In genomic region chr21:33825898-33826297, GRCh38 we compare ENCODE assay signal across 17 cellular contexts.
DNase-seq lines count a peak whose midpoint lies in the region; ATAC-seq and TF ChIP-seq lines count a peak whose summit lies in the region.
"Had no signal": no experiment of that assay in that cellular context is flagged by ENCODE, and none has a peak within 500 bp of the region (broad histone marks: within the 10 kb centered on the region; RNA-seq: fewer than 3 reads in every experiment).

No MANE protein-coding gene starts in this region.

- TF ChIP-seq CTCF in retinal pigment epithelial cell (conservative IDR thresholded peaks at IDR 0.05; ENCODE audit: low read depth, low read length) (no peak), BE2C (IDR thresholded peaks at IDR 0.05; ENCODE audit: low read depth, low read length) (no peak)

- H3K9ac ChIP-seq in adipocyte (ENCODE audit: low read length): peak overlapping the region; percentile 59

- intact Hi-C loops in left ventricle myocardium superior (cut with micrococcal nuclease): no loop called here

- peaks cover 79% of the 10 kb centered on the region for H3K4me1 ChIP-seq in adipocyte (ENCODE audit: control insufficient read depth, insufficient read depth, low read length)
- no peaks in the 10 kb centered on the region for H3K4me1 ChIP-seq in BE2C

- no peaks in the 10 kb centered on the region for H3K27me3 ChIP-seq in adipocyte (replicated peaks; ENCODE audit: control insufficient read depth, insufficient read depth, low read length)
- no peaks in the 10 kb centered on the region for H3K27me3 ChIP-seq in BE2C
- H3K27me3 ChIP-seq: upper lobe of right lung had no signal

- peak; percentile 69 for DNase-seq in AG08396 (ENCODE audit: low spot score)
- DNase-seq in adipocyte (ENCODE audit: low read depth): peak; percentile 68
- peak; percentile 13 for DNase-seq in fibroblast of the conjunctiva (ENCODE audit: low read depth)
- DNase-seq in retinal pigment epithelial cell (ENCODE audit: low read depth): peak; percentile 19
- no peak for DNase-seq in DMS79 (lab: John Stamatoyannopoulos, UW)
- DNase-seq in SIG-M5 treated with dmso at 0.1 percent for 504 hours (lab: John Stamatoyannopoulos, UW; ENCODE audit: unreplicated experiment): no peak
- DNase-seq in BE2C: no peak
- DNase-seq in left ventricle myocardium superior: no peak
- DNase-seq: activated CD8-positive, alpha-beta memory T cell treated with anti-CD3 and anti-CD28 coated beads, Interleukin-2, amount 50 U/mL, for 4 hours; activated naive CD8-positive, alpha-beta T cell treated with anti-CD3 and anti-CD28 coated beads for 36 hours; head of caudate nucleus; left cardiac atrium; NCI-H1694; NCI-H774; SIG-M5; upper lobe of right lung had no signal

- ATAC-seq in left ventricle myocardium superior: no peak
- ATAC-seq: K562, left cardiac atrium, upper lobe of right lung had no signal

- peaks cover 49% of the 10 kb centered on the region for H3K36me3 ChIP-seq in adipocyte (ENCODE audit: control insufficient read depth, insufficient read depth, low read length, severe bottlenecking)
- H3K36me3 ChIP-seq in BE2C: no peaks in the 10 kb centered on the region; the same call in none of the 2 replicates

- H3K4me3 ChIP-seq in adipocyte (ENCODE audit: low read length): peak overlapping the region; percentile 49
- no peak overlapping the region for H3K4me3 ChIP-seq in retinal pigment epithelial cell (ENCODE audit: low read length)
- H3K4me3 ChIP-seq in BE2C (ENCODE audit: low read depth, low read length): no peak overlapping the region
- H3K4me3 ChIP-seq: K562, upper lobe of right lung had no signal

- H3K9me3 ChIP-seq in adipocyte (ENCODE audit: control insufficient read depth, low read length) (peaks cover 4% of the 10 kb centered on the region), BE2C (no peaks in the 10 kb centered on the region; the same call in 1 of the 2 replicates)
- H3K9me3 ChIP-seq: upper lobe of right lung had no signal

Comparison
In these comparisons a context has a peak if more than half of its experiments do, and no peak if none do; other contexts are left out.
1. DNase-seq: peak in AG08396 (single experiment), adipocyte (single experiment), fibroblast of the conjunctiva (single experiment) and retinal pigment epithelial cell (single experiment); none in DMS79 (single experiment), SIG-M5 treated with dmso at 0.1 percent for 504 hours (single experiment), BE2C (single experiment) and left ventricle myocardium superior (single experiment).